ENCODE assay signal across 8 cellular contexts in the genomic region with DNA sequence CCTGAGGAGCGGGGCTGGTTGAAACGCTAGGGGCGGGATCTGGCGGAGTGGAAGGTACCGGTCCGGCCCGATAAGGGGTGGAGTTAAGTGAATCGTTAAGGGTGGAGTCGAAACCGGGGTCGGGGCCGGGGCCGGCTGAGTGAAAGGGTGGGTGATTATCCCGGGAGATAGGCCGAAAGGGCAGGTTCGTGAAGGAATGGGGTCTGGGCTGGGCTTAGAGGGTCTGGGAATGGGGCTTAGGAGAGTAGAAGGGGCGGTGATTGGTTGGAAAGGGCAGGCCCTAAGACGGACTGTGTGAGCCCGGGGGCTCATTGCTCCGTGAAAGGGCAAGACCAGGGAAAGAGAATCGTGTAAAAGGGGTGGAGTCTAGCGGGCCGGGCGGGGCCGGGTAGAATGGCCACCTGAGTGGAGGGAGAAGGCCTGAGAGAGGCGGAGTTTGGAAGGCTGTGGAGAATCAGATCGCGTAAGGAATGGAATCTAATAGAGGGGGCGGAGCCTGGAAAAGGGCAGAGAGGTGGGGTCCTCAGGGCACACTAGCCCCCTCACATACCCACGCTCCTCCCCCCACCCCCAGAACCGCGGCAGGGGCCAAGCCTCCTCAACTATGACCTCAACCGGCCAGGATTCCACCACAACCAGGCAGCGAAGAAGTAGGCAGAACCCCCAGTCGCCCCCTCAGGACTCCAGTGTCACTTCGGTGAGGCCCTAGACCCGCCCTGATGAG. TPM values are rescaled to one million over a fixed set of nuclear protein-coding genes. Genes with fewer than 3 reads are reported as not detected.
DNase-seq lines count a peak whose midpoint lies in the region; ATAC-seq and TF ChIP-seq lines count a peak whose summit lies in the region.

No MANE protein-coding gene starts in this region.

- TF ChIP-seq CTCF in lower leg skin (IDR thresholded peaks at IDR 0.05) = no peak

- H3K4me3 ChIP-seq in BLaER1 (peak overlapping the region; percentile 71), lower leg skin (ENCODE audit: low read depth, poor library complexity, severe bottlenecking) (peak overlapping the region; percentile 40)

- peak overlapping the region; percentile 82 for H3K9ac ChIP-seq in BLaER1

- peak overlapping the region; percentile 86 for H3K27ac ChIP-seq in BLaER1

- intact Hi-C loops in lower leg skin (cut with DNase I; ENCODE audit: low total_unique reads) = no loop called here

- 0 to 42% methylated on average over 30 to 37 of the region's 37 CpGs for WGBS in lower leg skin, 2 donors

- peaks cover 7% of the 10 kb centered on the region; the same call in 1 of the 2 replicates for H3K9me3 ChIP-seq in BLaER1

- peak overlapping the region; percentile 74 for H3K4me2 ChIP-seq in BLaER1

- peaks cover 20% of the 10 kb centered on the region for H3K36me3 ChIP-seq in BLaER1

- DNase-seq in NCI-H226 = peak; percentile 76
- peak; percentile 84 for DNase-seq in dermis blood vessel endothelial cell
- DNase-seq in lower leg skin (ENCODE audit: low spot score in 2 of 2) = peak; percentile 84 to 96
- peak; percentile 21 to 74 (median 43) for DNase-seq in stimulated activated CD4-positive, alpha-beta T cell treated with anti-CD3 and anti-CD28 coated beads, TNF-alpha, amount 100 ng/mL, for 24 hours (ENCODE audit: low read depth in 3 of 3)

- H4K20me1 ChIP-seq in BLaER1 = 0 out of 2 replicates have a peak, but pooled peaks cover 10% of the 10 kb centered on the region

- ATAC-seq in GM19035 (IDR thresholded peaks at IDR 0.05; ENCODE audit: unreplicated experiment) (peak; percentile 41), HG03196 (IDR thresholded peaks at IDR 0.05; ENCODE audit: unreplicated experiment) (peak; percentile 44)
- ATAC-seq in activated CD4-positive, CD25-positive, alpha-beta regulatory T cell treated with anti-CD3 and anti-CD28 coated beads, Interleukin-2, amount 50 U/mL, for 24 hours = peak; percentile 32 to 36

- peaks cover 15% of the 10 kb centered on the region for H3K4me1 ChIP-seq in BLaER1

- TF ChIP-seq POLR2A in lower leg skin (IDR thresholded peaks at IDR 0.05) = no peak

- H3K27me3 ChIP-seq in BLaER1 = peaks cover 45% of the 10 kb centered on the region

RNA-seq across cellular contexts. Expression of a gene that starts 0.4 kb away (rescaled TPM):
- total RNA-seq in dermis blood vessel endothelial cell (37.3 and 42.8 TPM in 2 replicates), lower leg skin (10 to 100 TPM; 55.3 to 90.2 (median 67.9) TPM)

RNA-seq across cellular contexts. Expression of a gene that starts 15.9 kb away (rescaled TPM):
- not detected in 2 replicates for total RNA-seq in dermis blood vessel endothelial cell
- total RNA-seq in lower leg skin = not detected

RNA-seq across cellular contexts. Expression of a gene that starts 24.1 kb away (rescaled TPM):
- total RNA-seq in dermis blood vessel endothelial cell (not detected in 2 replicates), lower leg skin (not detected)

RNA-seq across cellular contexts. Expression of a gene that starts 33.2 kb away (rescaled TPM):
- total RNA-seq in dermis blood vessel endothelial cell = 0.17 and 0.42 TPM in 2 replicates
- total RNA-seq in lower leg skin = 10 to 100 TPM in 2 of 4 donors, 1 to 10 TPM in 2; 2.9 to 16.7 (median 8.5) TPM

RNA-seq across cellular contexts. Expression of a gene that starts 40.7 kb away (rescaled TPM):
- total RNA-seq in dermis blood vessel endothelial cell (0.28 TPM in 1 of 2 replicates, not detected in the other), lower leg skin (not detected)

Comparison
In these comparisons a context has a peak if more than half of its experiments do, and no peak if none do; other contexts are left out.
1. Peak in every context shown above with its lines: DNase-seq, ATAC-seq, H3K4me3 ChIP-seq and H3K27ac ChIP-seq.